In genomic region chr10:73591578-73591902, GRCh38 we compare ENCODE assay signal across 9 cellular contexts. TPM values are rescaled to one million over a fixed set of nuclear protein-coding genes. Genes with fewer than 3 reads are reported as not detected.
DNase-seq lines count a peak whose midpoint lies in the region; ATAC-seq and TF ChIP-seq lines count a peak whose summit lies in the region.
"Had no signal": no experiment of that assay in that cellular context is flagged by ENCODE, and none has a peak within 500 bp of the region (broad histone marks: within the 10 kb centered on the region; RNA-seq: fewer than 3 reads in every experiment).

No MANE protein-coding gene starts in this region.

- H3K27ac ChIP-seq in right atrium auricular region: peak overlapping the region; percentile 65 to 80
- H3K27ac ChIP-seq in skin epidermis: peak overlapping the region in 17 of 21 experiments; percentile 3 to 75 (median 62)

- POLR2A ChIA-PET in WTC11 (lab: Charles Lee): interaction anchor here (1.0 to 1.5 kb wide), 5 partner anchors 9 to 53 kb away, joined by 3 to 12 read pairs (median 6); no protein-coding TSS in a partner anchor

- H3K27me3 Mint-ChIP-seq in WTC11 (ENCODE audit: low read depth): no peaks in the 10 kb centered on the region

- peak; percentile 26 for DNase-seq in H7
- no peak for DNase-seq in WTC11 (ENCODE audit: low spot score)
- DNase-seq in right atrium auricular region (ENCODE audit: low spot score): no peak
- DNase-seq in 8988T: no peak
- no peak for DNase-seq in NCI-H748 (lab: John Stamatoyannopoulos, UW; ENCODE audit: unreplicated experiment)

- H3K36me3 ChIP-seq in H7 (replicated peaks; ENCODE audit: control insufficient read depth, insufficient read depth, low read length) (no peaks in the 10 kb centered on the region), right atrium auricular region (no peaks in the 10 kb centered on the region)

- no peaks in the 10 kb centered on the region for H3K9me3 Mint-ChIP-seq in WTC11

- no peaks in the 10 kb centered on the region for H3K27me3 ChIP-seq in H7 (ENCODE audit: control insufficient read depth, insufficient read depth, low read length)
- H3K27me3 ChIP-seq in right atrium auricular region: no peaks in the 10 kb centered on the region

- no peaks in the 10 kb centered on the region for H3K9me3 ChIP-seq in right atrium auricular region

- H3K4me1 Mint-ChIP-seq in WTC11: peaks cover 49% of the 10 kb centered on the region

- H3K4me3 Mint-ChIP-seq in WTC11: peak overlapping the region; percentile 59

- no peak for TF ChIP-seq CTCF in WTC11 (IDR thresholded peaks at IDR 0.05)
- no peak for TF ChIP-seq CTCF in right atrium auricular region (IDR thresholded peaks at IDR 0.05)

- ATAC-seq in WTC11: peak; percentile 40
- ATAC-seq in GM21825 (IDR thresholded peaks at IDR 0.05; ENCODE audit: unreplicated experiment): no peak
- ATAC-seq in GM19351 (IDR thresholded peaks at IDR 0.05; ENCODE audit: unreplicated experiment): no peak

- CTCF ChIA-PET in WTC11 (lab: Charles Lee): interaction anchor here (0.5 to 1.5 kb wide), 4 partner anchors 27 to 405 kb away, joined by 3 to 7 read pairs (median 4); no protein-coding TSS in a partner anchor

- H3K4me3 ChIP-seq in H7 (ENCODE audit: insufficient read depth, low read depth, low read length) (no peak overlapping the region), right atrium auricular region (no peak overlapping the region), skin epidermis (no peak overlapping the region)

- H3K36me3 Mint-ChIP-seq in WTC11: 0 out of 2 replicates have a peak, but pooled peaks cover 2% of the 10 kb centered on the region

- peaks cover 0 to 26% of the 10 kb centered on the region in 2 donors for H3K4me1 ChIP-seq in right atrium auricular region

- peak overlapping the region; percentile 99 for H3K27ac Mint-ChIP-seq in WTC11

TF ChIP-seq in WTC11, 78 proteins besides CTCF, POLR2A, EP300 and RAD21:
- no peak for TF ChIP-seq STAT6 (CRISPR knock-in tag; conservative IDR thresholded peaks at IDR 0.05; ENCODE audit: low read depth)
- TF ChIP-seq JUN (CRISPR knock-in tag; IDR thresholded peaks at IDR 0.05): no peak
- TF ChIP-seq MXD4 (CRISPR knock-in tag; IDR thresholded peaks at IDR 0.05; ENCODE audit: borderline replicate concordance): no peak
- no peak for TF ChIP-seq ZNF232 (CRISPR knock-in tag; IDR thresholded peaks at IDR 0.05)
- TF ChIP-seq SOX15 (CRISPR knock-in tag; IDR thresholded peaks at IDR 0.05): no peak
- TF ChIP-seq ZNF396 (CRISPR knock-in tag; IDR thresholded peaks at IDR 0.05; ENCODE audit: borderline replicate concordance): no peak
- TF ChIP-seq KAT7 (CRISPR knock-in tag; IDR thresholded peaks at IDR 0.05; ENCODE audit: borderline replicate concordance): no peak
- no peak for TF ChIP-seq PRRX2 (CRISPR knock-in tag; IDR thresholded peaks at IDR 0.05)
- no peak for TF ChIP-seq FOXK1 (CRISPR knock-in tag; IDR thresholded peaks at IDR 0.05)
- TF ChIP-seq TEAD1 (CRISPR knock-in tag; IDR thresholded peaks at IDR 0.05): no peak
- no peak for TF ChIP-seq ZNF281 (CRISPR knock-in tag; IDR thresholded peaks at IDR 0.05)
- TF ChIP-seq GRHL2 (CRISPR knock-in tag; IDR thresholded peaks at IDR 0.05; ENCODE audit: insufficient replicate concordance, severe bottlenecking): no peak
- TF ChIP-seq SMAD4 (CRISPR knock-in tag; IDR thresholded peaks at IDR 0.05): no peak
- no peak for TF ChIP-seq RELA (CRISPR knock-in tag; IDR thresholded peaks at IDR 0.05; ENCODE audit: borderline replicate concordance)
- no peak for TF ChIP-seq ZNF425 (CRISPR knock-in tag; conservative IDR thresholded peaks at IDR 0.05)
- no peak for TF ChIP-seq ZNF121 (CRISPR knock-in tag; IDR thresholded peaks at IDR 0.05)
- TF ChIP-seq ZBTB43 (CRISPR knock-in tag; IDR thresholded peaks at IDR 0.05): no peak
- no peak for TF ChIP-seq ETV6 (CRISPR knock-in tag; IDR thresholded peaks at IDR 0.05)
- TF ChIP-seq NR1H2 (CRISPR knock-in tag; IDR thresholded peaks at IDR 0.05): no peak

RNA-seq across cellular contexts. Expression of gene USP54, which starts 0.4 kb away (rescaled TPM):
- 25.0 and 28.4 TPM in 2 replicates for total RNA-seq in H7 (2014; rRNA removed; shearing (Covaris generic))
- 39.8 to 43.8 TPM (median 43.3 TPM) in 3 replicates for total RNA-seq in WTC11 (2021)
- 10 to 100 TPM; 22.3 to 24.3 TPM for total RNA-seq in right atrium auricular region

RNA-seq across cellular contexts. Expression of gene MYOZ1, which starts 49.7 kb away (rescaled TPM):
- total RNA-seq in H7 (2014; rRNA removed; shearing (Covaris generic)): 2.0 and 2.8 TPM in 2 replicates
- total RNA-seq in WTC11 (2021) (3.0 to 5.4 TPM (median 4.4 TPM) in 3 replicates), right atrium auricular region (10 to 100 TPM in 1 of 2 donors, 1 to 10 TPM in 1; 2.3 to 51.0 TPM)
- total RNA-seq: glomerular endothelial cell had no signal
